In genomic region chr1:229225331-229225782, GRCh38 we compare ENCODE assay signal across 20 cellular contexts. TPM values are rescaled to one million over a fixed set of nuclear protein-coding genes. Genes with fewer than 3 reads are reported as not detected.
A peak's percentile ranks its signal among the peaks of the same experiment; 100 is the strongest.
DNase-seq lines count a peak whose midpoint lies in the region; ATAC-seq, FAIRE-seq and TF ChIP-seq lines count a peak whose summit lies in the region.
"Had no signal": no experiment of that assay in that cellular context is flagged by ENCODE, and none has a peak within 500 bp of the region (broad histone marks: within the 10 kb centered on the region; RNA-seq: fewer than 3 reads in every experiment).

No MANE protein-coding gene starts in this region.

- H4K91ac ChIP-seq in H1 (replicated peaks; ENCODE audit: insufficient read length, low read length): peak overlapping the region; percentile 62

- no peak overlapping the region for H2AFZ ChIP-seq in H1 (ENCODE audit: low read length)

- H3K27me3 Mint-ChIP-seq in activated CD4-positive, alpha-beta T cell treated with anti-CD3 and anti-CD28 coated beads for 36 hours: no peaks in the 10 kb centered on the region
- H3K27me3 Mint-ChIP-seq: progenitor cell of endocrine pancreas had no signal

- peak overlapping the region; percentile 77; the same call in 1 of the 2 replicates for H2BK15ac ChIP-seq in H1 (ENCODE audit: low read length)

- H3K9ac ChIP-seq in H1 (replicated peaks in 1 of 4; ENCODE audit: extremely low read depth in 1 of 4, low read depth in 3 of 4, low read length in 3 of 4): no peak overlapping the region

- in situ Hi-C loops in transverse colon (cut with MboI; ENCODE audit: low pct_ligation_motif_present in 1 of 4, low pct_unique_long_range_greater_than_20kb in 1 of 4, low sequenced_read_pairs in 3 of 4): loop anchor here in 1 of 4 donors (10.0 kb wide), 1 partner anchor 491 kb away; the partner anchor contains the start of gene RHOU

- H3K27ac ChIP-seq in H1 (ENCODE audit: low read depth, low read length) (no peak overlapping the region), transverse colon (peak overlapping the region; percentile 36 to 65 (median 54))
- H3K27ac ChIP-seq: epithelial cell of prostate, heart left ventricle, left lung, thoracic aorta had no signal

- H2BK20ac ChIP-seq in H1 (ENCODE audit: low read length): no peak overlapping the region; the same call in 1 of the 2 replicates

- no peaks in the 10 kb centered on the region for H3K27me3 ChIP-seq in H1 (replicated peaks in 1 of 4; ENCODE audit: control insufficient read depth in 3 of 4, extremely low read depth in 1 of 4, insufficient read depth in 3 of 4, low read length in 3 of 4)
- H3K27me3 ChIP-seq in transverse colon: no peaks in the 10 kb centered on the region

- H3K4me2 ChIP-seq in H1 (ENCODE audit: insufficient read depth in 1 of 2, low read depth in 2 of 2, low read length in 2 of 2): no peak overlapping the region

- H3K4me1 ChIP-seq in H1 (replicated peaks in 1 of 4; ENCODE audit: control insufficient read depth in 3 of 4, insufficient read depth in 4 of 4, low read length in 3 of 4) (peaks cover 14 to 28% (median 18%) of the 10 kb centered on the region in 4 experiments), transverse colon (peaks cover 7 to 45% (median 34%) of the 10 kb centered on the region in 4 donors)

- H3K9me3 ChIP-seq in H1 (ENCODE audit: insufficient read depth in 2 of 2, low read depth in 1 of 2, low read length in 1 of 2) (no peaks in the 10 kb centered on the region), transverse colon (no peaks in the 10 kb centered on the region)
- H3K9me3 ChIP-seq: heart left ventricle, left lung, thoracic aorta had no signal

- intact Hi-C loops in transverse colon (cut with DNase I; ENCODE audit: low total_unique reads): no loop called here
- intact Hi-C loops in activated CD4-positive, alpha-beta T cell treated with anti-CD3 and anti-CD28 coated beads for 36 hours (cut with DNase I, micrococcal nuclease): loop anchor here (5.0 to 10.0 kb wide), 2 partner anchors 88 to 91 kb away; no protein-coding TSS in a partner anchor

- H3K14ac ChIP-seq in H1 (ENCODE audit: insufficient read length): no peak overlapping the region

- H3K23ac ChIP-seq in H1 (ENCODE audit: insufficient read length): no peak overlapping the region

- no peak overlapping the region for H2AK5ac ChIP-seq in H1 (ENCODE audit: low read depth, low read length)

- H4K5ac ChIP-seq in H1 (ENCODE audit: insufficient read length, low read depth, low read length): no peak overlapping the region

- TF ChIP-seq RAD21 in H1 (IDR thresholded peaks at IDR 0.05 in 1 of 2, conservative IDR thresholded peaks at IDR 0.05 in 1 of 2; ENCODE audit: low read depth in 2 of 2, low read length in 2 of 2): no peak

- TF ChIP-seq EP300 in H1 (IDR thresholded peaks at IDR 0.05; ENCODE audit: borderline replicate concordance in 1 of 2, low read depth in 2 of 2, low read length in 2 of 2) (no peak), transverse colon (IDR thresholded peaks at IDR 0.05; ENCODE audit: low read depth) (no peak)

- no peak for FAIRE-seq in H1 (lab: Jason Lieb, UNC)
- FAIRE-seq: GM12892 had no signal

- H3K23me2 ChIP-seq in H1 (ENCODE audit: low read depth, low read length): peaks cover 3% of the 10 kb centered on the region

- H3K4me1 Mint-ChIP-seq in activated CD4-positive, alpha-beta T cell treated with anti-CD3 and anti-CD28 coated beads for 36 hours: peaks cover 17% of the 10 kb centered on the region

- no peak overlapping the region for H3K4me3 Mint-ChIP-seq in activated CD4-positive, alpha-beta T cell treated with anti-CD3 and anti-CD28 coated beads for 36 hours
- H3K4me3 Mint-ChIP-seq: activated T-cell treated with anti-CD3 and anti-CD28 coated beads, Interleukin-2, amount 50 U/mL, for 4 hours; CD14-positive monocyte; naive thymus-derived CD4-positive, alpha-beta T cell had no signal

- H2BK5ac ChIP-seq in H1 (ENCODE audit: low read depth, low read length): peak overlapping the region; percentile 12; the same call in 1 of the 2 replicates

- no peaks in the 10 kb centered on the region for H3K79me2 ChIP-seq in H1 (ENCODE audit: control insufficient read depth in 1 of 2, insufficient read depth in 2 of 2, low read length in 2 of 2)

- H3K4ac ChIP-seq in H1 (replicated peaks; ENCODE audit: insufficient read length, low read depth, low read length): no peak overlapping the region

- no peaks in the 10 kb centered on the region for H3K36me3 Mint-ChIP-seq in activated CD4-positive, alpha-beta T cell treated with anti-CD3 and anti-CD28 coated beads for 36 hours (ENCODE audit: low read depth)
- H3K36me3 Mint-ChIP-seq: CD14-positive monocyte; naive thymus-derived CD4-positive, alpha-beta T cell had no signal

- no peak overlapping the region for H3K56ac ChIP-seq in H1 (replicated peaks; ENCODE audit: insufficient read length, low read depth, low read length)

- H3K79me1 ChIP-seq in H1 (ENCODE audit: low read depth, low read length): no peaks in the 10 kb centered on the region

- H3K27ac Mint-ChIP-seq in activated CD4-positive, alpha-beta T cell treated with anti-CD3 and anti-CD28 coated beads for 36 hours: no peak overlapping the region
- H3K27ac Mint-ChIP-seq: progenitor cell of endocrine pancreas had no signal

- no peak overlapping the region for H4K8ac ChIP-seq in H1 (ENCODE audit: extremely low read depth, insufficient read depth, low read length)

- TF ChIP-seq POLR2A in H1 (IDR thresholded peaks at IDR 0.05; ENCODE audit: control extremely low read depth in 1 of 2, low read depth in 2 of 2, low read length in 2 of 2) (no peak), transverse colon (IDR thresholded peaks at IDR 0.05) (no peak)

- H3K18ac ChIP-seq in H1 (ENCODE audit: extremely low read depth, low read length): peak overlapping the region; percentile 48; the same call in 1 of the 2 replicates

- H2BK12ac ChIP-seq in H1 (ENCODE audit: low read depth, low read length): peak overlapping the region; percentile 44; the same call in 1 of the 2 replicates

- TF ChIP-seq CTCF in H1 (IDR thresholded peaks at IDR 0.05; ENCODE audit: control extremely low read depth in 1 of 3, insufficient read depth in 1 of 3, low read depth in 1 of 3, low read length in 3 of 3) (no peak), transverse colon (IDR thresholded peaks at IDR 0.05) (peak in 2 of 5 experiments; percentile 21 to 52)

- H3K36me3 ChIP-seq in H1 (ENCODE audit: control insufficient read depth in 2 of 4, insufficient read depth in 4 of 4, low read length in 3 of 4) (no peaks in the 10 kb centered on the region), transverse colon (no peaks in the 10 kb centered on the region)
- H3K36me3 ChIP-seq: heart left ventricle, left lung, thoracic aorta had no signal

- H3K4me3 ChIP-seq in H1 (ENCODE audit: extremely low read depth in 1 of 4, insufficient read depth in 2 of 4, low read depth in 3 of 4, low read length in 4 of 4): no peak overlapping the region
- H3K4me3 ChIP-seq in transverse colon: no peak overlapping the region
- H3K4me3 ChIP-seq: heart left ventricle, left lung, thoracic aorta had no signal

- ATAC-seq in GM21360 (IDR thresholded peaks at IDR 0.05; ENCODE audit: unreplicated experiment): no peak
- ATAC-seq in activated CD4-positive, alpha-beta T cell treated with anti-CD3 and anti-CD28 coated beads for 36 hours: no peak
- ATAC-seq: activated T-cell treated with anti-CD3 and anti-CD28 coated beads, Interleukin-2, amount 50 U/mL, for 4 hours; heart left ventricle; left lung; naive thymus-derived CD4-positive, alpha-beta T cell had no signal

- CTCF ChIA-PET in H1 (lab: Charles Lee; ENCODE audit: partially characterized antibody): interaction anchor here (0.6 to 5.7 kb wide), 8 partner anchors 18 to 561 kb away, joined by 3 to 42 read pairs (median 10); no protein-coding TSS in a partner anchor
- CTCF ChIA-PET in activated CD4-positive, alpha-beta T cell treated with anti-CD3 and anti-CD28 coated beads for 36 hours (lab: Charles Lee): interaction anchor here (0.7 to 4.5 kb wide), 4 partner anchors 68 to 560 kb away, joined by 3 to 21 read pairs (median 4); no protein-coding TSS in a partner anchor

- WGBS in H1 (ENCODE audit: extremely low coverage in 1 of 2, insufficient coverage in 1 of 2, insufficient read length in 1 of 2, insufficient replicate concordance in 2 of 2, low coverage in 1 of 2, low lambda C conversion rate in 2 of 2, missing lambda C conversion rate in 1 of 2), 2 experiments: 94% methylated on average over 6 of the region's 7 CpGs; no CpG with 5 or more reads in 1 of the 2 experiments
- 50% methylated on average over 7 of the region's 7 CpGs; no CpG with 5 or more reads in 1 of the 2 donors for WGBS in transverse colon (ENCODE audit: low coverage in 1 of 2), 2 donors

- H3K9me3 Mint-ChIP-seq in activated CD4-positive, alpha-beta T cell treated with anti-CD3 and anti-CD28 coated beads for 36 hours (ENCODE audit: low read depth): no peaks in the 10 kb centered on the region
- H3K9me3 Mint-ChIP-seq: activated T-cell treated with anti-CD3 and anti-CD28 coated beads, Interleukin-2, amount 50 U/mL, for 4 hours; CD14-positive monocyte; naive thymus-derived CD4-positive, alpha-beta T cell had no signal

- no peak overlapping the region for H2BK120ac ChIP-seq in H1 (replicated peaks; ENCODE audit: low read depth, low read length)

- DNase-seq in HT-29 (ENCODE audit: low spot score) (peak; percentile 69), NCI-H69 (lab: John Stamatoyannopoulos, UW) (peak; percentile 91), H1 (ENCODE audit: low read depth in 1 of 2, low spot score in 2 of 2) (peak in 1 of 2 experiments; percentile 43), transverse colon (peak; percentile 86), NCI-H2227 (lab: John Stamatoyannopoulos, UW; ENCODE audit: unreplicated experiment) (no peak)
- DNase-seq in activated CD4-positive, alpha-beta T cell treated with anti-CD3 and anti-CD28 coated beads for 36 hours: no peak
- DNase-seq: activated CD4-positive, alpha-beta T cell treated with anti-CD3 and anti-CD28 coated beads, Interleukin-2, amount 50 U/mL, for 1 hour; activated T-cell treated with anti-CD3 and anti-CD28 coated beads, Interleukin-2, amount 50 U/mL, for 4 hours; heart left ventricle; left lung; naive thymus-derived CD4-positive, alpha-beta T cell; NCI-H526 treated with DMSO at 0.1 percent for 48 hours; Right ventricle myocardium superior; stimulated activated CD4-positive, alpha-beta T cell treated with anti-CD3 and anti-CD28 coated beads, Interleukin-15, amount 100 ng/mL, for 24 hours had no signal

- no peaks in the 10 kb centered on the region for H4K20me1 ChIP-seq in H1 (replicated peaks in 1 of 2; ENCODE audit: control insufficient read depth in 1 of 2, insufficient read depth in 2 of 2, low read length in 2 of 2)

- POLR2A ChIA-PET in H1 (lab: Charles Lee; ENCODE audit: partially characterized antibody): no interaction called here
- POLR2A ChIA-PET in activated CD4-positive, alpha-beta T cell treated with anti-CD3 and anti-CD28 coated beads for 36 hours (lab: Charles Lee): no interaction called here

RNA-seq across cellular contexts. Expression of gene RAB4A, which starts 45.6 kb away (rescaled TPM):
- total RNA-seq in HT-29 (2014; rRNA removed; shearing (Covaris generic)): 47.3 and 53.4 TPM in 2 replicates
- total RNA-seq in H1 (2021; fragmentation: NEBNext Ultra II Directional; extraction: Animal tissue kit (Norgen Biotek cat#: 25700)): 68.8 and 73.4 TPM in 2 replicates
- polyA plus RNA-seq in H1 (2011; rRNA removed): 13.3 and 16.7 TPM in 2 replicates
- polyA plus RNA-seq in H1 (2011; cell fraction: cytosol; rRNA removed): 30.0 TPM
- polyA plus RNA-seq in H1 (2011; cell fraction: nucleus; rRNA removed): 12.3 TPM
- polyA plus RNA-seq in H1 (2012, experiment 1 of 2): 34.1 to 42.5 TPM (median 36.4 TPM) in 4 replicates
- 26.9 TPM for polyA plus RNA-seq in H1 (2012, experiment 2 of 2)
- polyA plus RNA-seq in H1 (2013, experiment 1 of 2): 20.3 TPM
- 21.3 TPM for polyA plus RNA-seq in H1 (2013, experiment 2 of 2)
- 5.7 and 6.6 TPM in 2 replicates for polyA minus RNA-seq in H1 (2011; rRNA and poly(A)+ RNA removed)
- 11.6 TPM for polyA minus RNA-seq in H1 (2011; cell fraction: cytosol; rRNA and poly(A)+ RNA removed)
- polyA minus RNA-seq in H1 (2011; cell fraction: nucleus; rRNA and poly(A)+ RNA removed): 19.8 TPM
- total RNA-seq in transverse colon: 10 to 100 TPM in 3 of 4 donors, 1 to 10 TPM in 1; 7.4 to 56.9 (median 28.0) TPM
- 10 to 100 TPM; 22.1 to 24.0 TPM for total RNA-seq in activated CD4-positive, alpha-beta T cell treated with anti-CD3 and anti-CD28 coated beads for 36 hours

Comparison
In these comparisons a context has a peak if more than half of its experiments do, and no peak if none do; other contexts are left out.
1. DNase-seq: peak in HT-29 (single experiment), NCI-H69 (single experiment) and transverse colon (single experiment); none in NCI-H2227 (single experiment) and activated CD4-positive, alpha-beta T cell treated with anti-CD3 and anti-CD28 coated beads for 36 hours (single experiment).